8 cellular contexts compared by ENCODE assay signal in genomic region chr20:4607287-4607713, GRCh38.
DNase-seq lines count a peak whose midpoint lies in the region; ATAC-seq and TF ChIP-seq lines count a peak whose summit lies in the region.

No MANE protein-coding gene starts in this region.

- intact Hi-C loops in left lung (cut with DNase I), result loop anchor here in 1 of 2 donors (10.0 kb wide), 1 partner anchor 108 kb away; no protein-coding TSS in a partner anchor

- no peaks in the 10 kb centered on the region for H3K9me3 ChIP-seq in left lung

- DNase-seq in COR-L47 (lab: John Stamatoyannopoulos, UW) (peak; percentile 19), HEK293T (ENCODE audit: extremely low spot score) (peak; percentile 69), NCI-H446 treated with DMSO at 0.1 percent for 48 hours (lab: John Stamatoyannopoulos, UW) (peak; percentile 20), choroid plexus epithelial cell (ENCODE audit: low read depth) (peak; percentile 82), left lung (no peak), NCI-H226 (no peak)
- peak; percentile 43 to 67 for DNase-seq in activated CD4-positive, alpha-beta T cell treated with anti-CD3 and anti-CD28 coated beads for 4 hours
- peak; percentile 21 to 43 (median 21) for DNase-seq in stimulated activated CD4-positive, alpha-beta T cell treated with anti-CD3 and anti-CD28 coated beads, TNF-alpha, amount 100 ng/mL, for 24 hours (ENCODE audit: low read depth in 3 of 3)

- POLR2A ChIA-PET in HEK293T (lab: Yijun Ruan, JAX), result no interaction called here

- TF ChIP-seq CTCF in choroid plexus epithelial cell (conservative IDR thresholded peaks at IDR 0.05; ENCODE audit: low read depth, low read length), result peak; percentile 96
- peak; percentile 87 to 91 for TF ChIP-seq CTCF in left lung (IDR thresholded peaks at IDR 0.05)

- no peaks in the 10 kb centered on the region for H3K4me1 ChIP-seq in left lung

- H3K36me3 ChIP-seq in left lung, result no peaks in the 10 kb centered on the region

- peak; percentile 94 for ATAC-seq in left lung

- H3K27me3 ChIP-seq in left lung, result peaks cover 3 to 32% of the 10 kb centered on the region in 2 donors

- CTCF ChIA-PET in HEK293T (lab: Yijun Ruan, JAX), result no interaction called here

- H3K27ac ChIP-seq in left lung, result no peak overlapping the region

- no peak overlapping the region for H3K4me3 ChIP-seq in choroid plexus epithelial cell (ENCODE audit: low read depth, low read length)
- H3K4me3 ChIP-seq in left lung, result no peak overlapping the region

TF ChIP-seq in HEK293T, 16 proteins besides CTCF, POLR2A, EP300 and RAD21:
- TF ChIP-seq LEF1 (IDR thresholded peaks at IDR 0.05; ENCODE audit: borderline replicate concordance) (no peak), TARDBP (IDR thresholded peaks at IDR 0.05) (no peak), CTBP1 (IDR thresholded peaks at IDR 0.05; ENCODE audit: borderline replicate concordance) (no peak), ELF4 (IDR thresholded peaks at IDR 0.05) (no peak), PKNOX1 (IDR thresholded peaks at IDR 0.05) (no peak), FOXA1 (IDR thresholded peaks at IDR 0.05) (no peak), NFRKB (IDR thresholded peaks at IDR 0.05) (no peak), SUZ12 (IDR thresholded peaks at IDR 0.05) (no peak), HDGF (IDR thresholded peaks at IDR 0.05; ENCODE audit: borderline replicate concordance) (no peak), ZNF384 (IDR thresholded peaks at IDR 0.05) (no peak), FOXM1 (IDR thresholded peaks at IDR 0.05; ENCODE audit: borderline replicate concordance) (no peak), FOXK2 (IDR thresholded peaks at IDR 0.05) (no peak), ARNT (IDR thresholded peaks at IDR 0.05) (no peak), SP1 (IDR thresholded peaks at IDR 0.05) (no peak)

Comparison
In these comparisons a context has a peak if more than half of its experiments do, and no peak if none do; other contexts are left out.
1. DNase-seq: peak in COR-L47 (single experiment), HEK293T (single experiment), NCI-H446 treated with DMSO at 0.1 percent for 48 hours (single experiment), activated CD4-positive, alpha-beta T cell treated with anti-CD3 and anti-CD28 coated beads for 4 hours (2 of 2), choroid plexus epithelial cell (single experiment) and stimulated activated CD4-positive, alpha-beta T cell treated with anti-CD3 and anti-CD28 coated beads, TNF-alpha, amount 100 ng/mL, for 24 hours (3 of 3); none in left lung (0 of 2) and NCI-H226 (single experiment).